ENCODE assay signal across 1 cellular context in genomic region chr9:137439158-137439714, GRCh38.
TF ChIP-seq lines count a peak whose summit lies in the region.

No MANE protein-coding gene starts in this region.

TF ChIP-seq in H1, 55 proteins besides CTCF, POLR2A, EP300 and RAD21:
- TF ChIP-seq CBX5 (IDR thresholded peaks at IDR 0.05; ENCODE audit: low read depth, low read length): no peak
- no peak for TF ChIP-seq SAP30 (IDR thresholded peaks at IDR 0.05; ENCODE audit: insufficient read depth, insufficient replicate concordance, low read length)
- TF ChIP-seq TCF12 (IDR thresholded peaks at IDR 0.05; ENCODE audit: low read depth, low read length): no peak
- TF ChIP-seq SIRT6 (IDR thresholded peaks at IDR 0.05; ENCODE audit: low read length): no peak
- TF ChIP-seq SP2 (IDR thresholded peaks at IDR 0.05; ENCODE audit: low read length): no peak
- TF ChIP-seq GABPA (IDR thresholded peaks at IDR 0.05; ENCODE audit: borderline replicate concordance, insufficient read depth, low read length): no peak
- no peak for TF ChIP-seq E2F6 (IDR thresholded peaks at IDR 0.05)
- no peak for TF ChIP-seq SP4 (IDR thresholded peaks at IDR 0.05; ENCODE audit: low read length)
- TF ChIP-seq ZNF274 (IDR thresholded peaks at IDR 0.05; ENCODE audit: borderline replicate concordance, extremely low read depth, low read length): no peak
- no peak for TF ChIP-seq NANOG (IDR thresholded peaks at IDR 0.05; ENCODE audit: insufficient read depth, low read depth, low read length, poor library complexity, severe bottlenecking)
- no peak for TF ChIP-seq RBBP5 (IDR thresholded peaks at IDR 0.05; ENCODE audit: borderline replicate concordance, low read depth, low read length)
- no peak for TF ChIP-seq POU5F1 (IDR thresholded peaks at IDR 0.05; ENCODE audit: low read depth, low read length)
- TF ChIP-seq YY1 (IDR thresholded peaks at IDR 0.05; ENCODE audit: low read depth, low read length): no peak
- no peak for TF ChIP-seq KDM5A (IDR thresholded peaks at IDR 0.05; ENCODE audit: low read length)
- no peak for TF ChIP-seq TEAD4 (IDR thresholded peaks at IDR 0.05; ENCODE audit: low read depth, low read length)
- TF ChIP-seq HDAC6 (IDR thresholded peaks at IDR 0.05; ENCODE audit: low read depth, low read length): no peak
- TF ChIP-seq RFX5 (IDR thresholded peaks at IDR 0.05; ENCODE audit: borderline replicate concordance, low read depth, low read length): no peak
- no peak for TF ChIP-seq EZH2 (IDR thresholded peaks at IDR 0.05; ENCODE audit: low read depth, low read length, severe bottlenecking)
- no peak for TF ChIP-seq NRF1 (IDR thresholded peaks at IDR 0.05; ENCODE audit: low read depth, low read length)
